ENCODE assay signal across 17 cellular contexts in the genomic region with DNA sequence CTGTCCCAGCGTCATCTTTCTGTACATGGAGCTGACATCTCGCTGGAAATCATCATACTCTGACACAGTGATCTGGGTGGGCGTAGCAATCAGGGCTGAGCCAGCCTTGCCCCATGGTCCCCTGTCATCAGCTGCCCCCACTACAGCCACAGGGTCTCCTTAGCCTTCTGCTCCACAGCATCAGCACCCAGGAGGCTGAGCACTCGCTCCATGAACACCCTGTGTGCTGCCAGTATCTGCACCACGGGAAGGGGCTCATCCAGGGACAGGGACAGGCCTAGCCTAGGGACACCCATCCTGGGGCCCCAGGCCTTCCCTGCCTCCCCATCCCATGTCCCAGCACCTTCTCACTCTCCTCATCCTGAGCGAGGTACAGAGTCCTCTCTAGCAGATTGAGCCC. TPM values are rescaled to one million over a fixed set of nuclear protein-coding genes. Genes with fewer than 3 reads are reported as not detected.
DNase-seq lines count a peak whose midpoint lies in the region; ATAC-seq and TF ChIP-seq lines count a peak whose summit lies in the region.
"Had no signal": no experiment of that assay in that cellular context is flagged by ENCODE, and none has a peak within 500 bp of the region (broad histone marks: within the 10 kb centered on the region; RNA-seq: fewer than 3 reads in every experiment).

No MANE protein-coding gene starts in this region.

- in situ Hi-C loops in KBM-7 (cut with MboI; ENCODE audit: low pct_unique_long_range_greater_than_20kb, low sequenced_read_pairs), result no loop called here

- no peaks in the 10 kb centered on the region for H3K9me3 ChIP-seq in sigmoid colon
- H3K9me3 ChIP-seq: colonic mucosa, vagina had no signal

- TF ChIP-seq POLR2A in sigmoid colon (IDR thresholded peaks at IDR 0.05), result no peak

- no peak overlapping the region for H3K27ac Mint-ChIP-seq in activated CD8-positive, alpha-beta T cell treated with anti-CD3 and anti-CD28 coated beads for 36 hours
- no peak overlapping the region for H3K27ac Mint-ChIP-seq in activated CD8-positive, alpha-beta T cell treated with anti-CD3 and anti-CD28 coated beads, Interleukin-2, amount 10 ng/mL, durations not matched to agents 7 days and 5 days
- no peak overlapping the region for H3K27ac Mint-ChIP-seq in activated naive CD8-positive, alpha-beta T cell treated with anti-CD3 and anti-CD28 coated beads for 36 hours
- H3K27ac Mint-ChIP-seq: CD4-positive, CD25-positive, alpha-beta regulatory T cell had no signal

- no peak for TF ChIP-seq CTCF in activated CD8-positive, alpha-beta T cell treated with anti-CD3 and anti-CD28 coated beads for 36 hours (IDR thresholded peaks at IDR 0.05)
- no peak for TF ChIP-seq CTCF in sigmoid colon (IDR thresholded peaks at IDR 0.05)

- H3K27me3 Mint-ChIP-seq in activated CD8-positive, alpha-beta T cell treated with anti-CD3 and anti-CD28 coated beads for 36 hours, result peaks cover 50% of the 10 kb centered on the region
- peaks cover 46% of the 10 kb centered on the region for H3K27me3 Mint-ChIP-seq in activated CD8-positive, alpha-beta T cell treated with anti-CD3 and anti-CD28 coated beads, Interleukin-2, amount 10 ng/mL, durations not matched to agents 7 days and 5 days (ENCODE audit: low read depth)
- peaks cover 70% of the 10 kb centered on the region for H3K27me3 Mint-ChIP-seq in activated naive CD8-positive, alpha-beta T cell treated with anti-CD3 and anti-CD28 coated beads for 36 hours

- no peak for TF ChIP-seq EP300 in sigmoid colon (IDR thresholded peaks at IDR 0.05)

- H3K36me3 Mint-ChIP-seq in activated CD8-positive, alpha-beta T cell treated with anti-CD3 and anti-CD28 coated beads for 36 hours (ENCODE audit: low read depth), result no peaks in the 10 kb centered on the region
- H3K36me3 Mint-ChIP-seq in activated CD8-positive, alpha-beta T cell treated with anti-CD3 and anti-CD28 coated beads, Interleukin-2, amount 10 ng/mL, durations not matched to agents 7 days and 5 days (ENCODE audit: low read depth), result peaks cover 4% of the 10 kb centered on the region
- no peaks in the 10 kb centered on the region for H3K36me3 Mint-ChIP-seq in activated naive CD8-positive, alpha-beta T cell treated with anti-CD3 and anti-CD28 coated beads for 36 hours
- H3K36me3 Mint-ChIP-seq: CD4-positive, CD25-positive, alpha-beta regulatory T cell had no signal

- peaks cover 12% of the 10 kb centered on the region for H3K4me1 Mint-ChIP-seq in activated CD8-positive, alpha-beta T cell treated with anti-CD3 and anti-CD28 coated beads for 36 hours (ENCODE audit: low read depth)
- peaks cover 15% of the 10 kb centered on the region for H3K4me1 Mint-ChIP-seq in activated CD8-positive, alpha-beta T cell treated with anti-CD3 and anti-CD28 coated beads, Interleukin-2, amount 10 ng/mL, durations not matched to agents 7 days and 5 days (ENCODE audit: low read depth)
- peaks cover 12% of the 10 kb centered on the region for H3K4me1 Mint-ChIP-seq in activated naive CD8-positive, alpha-beta T cell treated with anti-CD3 and anti-CD28 coated beads for 36 hours

- no peak for DNase-seq in activated CD8-positive, alpha-beta T cell treated with anti-CD3 and anti-CD28 coated beads for 36 hours
- no peak for DNase-seq in activated CD8-positive, alpha-beta T cell treated with anti-CD3 and anti-CD28 coated beads, Interleukin-2, amount 10 ng/mL, durations not matched to agents 7 days and 5 days
- DNase-seq in activated naive CD8-positive, alpha-beta T cell treated with anti-CD3 and anti-CD28 coated beads for 36 hours, result no peak
- peak; percentile 36 for DNase-seq in islet precursor cell
- peak; percentile 57 for DNase-seq in sigmoid colon
- no peak for DNase-seq in NCI-H2227 (lab: John Stamatoyannopoulos, UW; ENCODE audit: unreplicated experiment)
- no peak for DNase-seq in KBM-7
- DNase-seq in glomerular visceral epithelial cell (ENCODE audit: extremely low spot score), result no peak
- DNase-seq: activated naive CD4-positive, alpha-beta T cell; CD4-positive, CD25-positive, alpha-beta regulatory T cell; colonic mucosa; NCI-H1417 treated with DMSO at 0.1 percent for 48 hours had no signal

- H3K27me3 ChIP-seq in sigmoid colon, result peaks cover 20 to 74% (median 55%) of the 10 kb centered on the region in 3 donors

- 59 to 76% methylated on average over 6 of the region's 6 CpGs for WGBS in sigmoid colon, 2 donors

- H3K27ac ChIP-seq in sigmoid colon, result no peak overlapping the region
- H3K27ac ChIP-seq: colonic mucosa, neutrophil, vagina had no signal

- H3K4me3 ChIP-seq in sigmoid colon, result no peak overlapping the region

- peaks cover 3% of the 10 kb centered on the region for H3K9me3 Mint-ChIP-seq in activated CD8-positive, alpha-beta T cell treated with anti-CD3 and anti-CD28 coated beads for 36 hours
- H3K9me3 Mint-ChIP-seq in activated CD8-positive, alpha-beta T cell treated with anti-CD3 and anti-CD28 coated beads, Interleukin-2, amount 10 ng/mL, durations not matched to agents 7 days and 5 days (ENCODE audit: insufficient read depth), result peaks cover 4% of the 10 kb centered on the region
- no peaks in the 10 kb centered on the region for H3K9me3 Mint-ChIP-seq in activated naive CD8-positive, alpha-beta T cell treated with anti-CD3 and anti-CD28 coated beads for 36 hours

- POLR2A ChIA-PET in activated CD8-positive, alpha-beta T cell treated with anti-CD3 and anti-CD28 coated beads for 36 hours (lab: Charles Lee), result no interaction called here
- POLR2A ChIA-PET in activated CD8-positive, alpha-beta T cell treated with anti-CD3 and anti-CD28 coated beads, Interleukin-2, amount 10 ng/mL, durations not matched to agents 7 days and 5 days (lab: Charles Lee), result no interaction called here

- H3K4me1 ChIP-seq in sigmoid colon, result peaks cover 0 to 30% (median 22%) of the 10 kb centered on the region in 4 donors
- H3K4me1 ChIP-seq: A549 had no signal

- H3K36me3 ChIP-seq in sigmoid colon, result no peaks in the 10 kb centered on the region
- H3K36me3 ChIP-seq: colonic mucosa, neutrophil, vagina had no signal

- intact Hi-C loops in activated CD8-positive, alpha-beta T cell treated with anti-CD3 and anti-CD28 coated beads for 36 hours (cut with micrococcal nuclease), result no loop called here
- intact Hi-C loops in sigmoid colon (cut with DNase I), result no loop called here

- ATAC-seq in activated CD8-positive, alpha-beta T cell treated with anti-CD3 and anti-CD28 coated beads for 36 hours, result no peak
- ATAC-seq in activated CD8-positive, alpha-beta T cell treated with anti-CD3 and anti-CD28 coated beads, Interleukin-2, amount 10 ng/mL, durations not matched to agents 7 days and 5 days, result no peak

- H3K4me3 Mint-ChIP-seq in activated CD8-positive, alpha-beta T cell treated with anti-CD3 and anti-CD28 coated beads for 36 hours, result peak overlapping the region; percentile 4
- H3K4me3 Mint-ChIP-seq in activated CD8-positive, alpha-beta T cell treated with anti-CD3 and anti-CD28 coated beads, Interleukin-2, amount 10 ng/mL, durations not matched to agents 7 days and 5 days, result no peak overlapping the region
- H3K4me3 Mint-ChIP-seq in activated naive CD8-positive, alpha-beta T cell treated with anti-CD3 and anti-CD28 coated beads for 36 hours, result peak overlapping the region; percentile 29

- CTCF ChIA-PET in activated CD8-positive, alpha-beta T cell treated with anti-CD3 and anti-CD28 coated beads for 36 hours (lab: Charles Lee), result interaction anchor here (0.9 kb wide), 1 partner anchor 9 kb away, joined by 3 read pairs; no protein-coding TSS in a partner anchor
- CTCF ChIA-PET in activated CD8-positive, alpha-beta T cell treated with anti-CD3 and anti-CD28 coated beads, Interleukin-2, amount 10 ng/mL, durations not matched to agents 7 days and 5 days (lab: Charles Lee), result interaction anchor here (1.1 kb wide), 1 partner anchor 9 kb away, joined by 3 read pairs; no protein-coding TSS in a partner anchor

RNA-seq across cellular contexts. Expression of a gene that starts 11.4 kb away (rescaled TPM):
- not detected for total RNA-seq in activated CD8-positive, alpha-beta T cell treated with anti-CD3 and anti-CD28 coated beads for 36 hours
- not detected for total RNA-seq in activated CD8-positive, alpha-beta T cell treated with anti-CD3 and anti-CD28 coated beads, Interleukin-2, amount 10 ng/mL, durations not matched to agents 7 days and 5 days
- not detected for total RNA-seq in activated naive CD8-positive, alpha-beta T cell treated with anti-CD3 and anti-CD28 coated beads for 36 hours
- not detected for total RNA-seq in sigmoid colon
- under 1 TPM in 1 of 3 donors, not detected in 2; 0.10 TPM for polyA plus RNA-seq in sigmoid colon
- total RNA-seq: CD4-positive, CD25-positive, alpha-beta regulatory T cell; fibroblast of villous mesenchyme; T-helper 2 cell treated with Interferon-gamma antibody and Interleukin-4, amounts not matched to agents 100 ng/mL and 5 ng/mL, for 36 hours; vagina had no signal
- polyA plus RNA-seq: CD4-positive, CD25-positive, alpha-beta regulatory T cell had no signal

RNA-seq across cellular contexts. Expression of a gene that starts 37.9 kb away (rescaled TPM):
- not detected for total RNA-seq in activated CD8-positive, alpha-beta T cell treated with anti-CD3 and anti-CD28 coated beads for 36 hours
- not detected for total RNA-seq in activated CD8-positive, alpha-beta T cell treated with anti-CD3 and anti-CD28 coated beads, Interleukin-2, amount 10 ng/mL, durations not matched to agents 7 days and 5 days
- not detected for total RNA-seq in activated naive CD8-positive, alpha-beta T cell treated with anti-CD3 and anti-CD28 coated beads for 36 hours
- total RNA-seq in sigmoid colon, result not detected
- polyA plus RNA-seq in sigmoid colon, result 10 to 100 TPM in 1 of 3 donors, 1 to 10 TPM in 2; 5.3 to 10.2 (median 7.2) TPM
- total RNA-seq: CD4-positive, CD25-positive, alpha-beta regulatory T cell; fibroblast of villous mesenchyme; T-helper 2 cell treated with Interferon-gamma antibody and Interleukin-4, amounts not matched to agents 100 ng/mL and 5 ng/mL, for 36 hours; vagina had no signal
- polyA plus RNA-seq: CD4-positive, CD25-positive, alpha-beta regulatory T cell had no signal

RNA-seq across cellular contexts. Expression of a gene that starts 39.5 kb away (rescaled TPM):
- not detected for total RNA-seq in activated CD8-positive, alpha-beta T cell treated with anti-CD3 and anti-CD28 coated beads for 36 hours
- total RNA-seq in activated CD8-positive, alpha-beta T cell treated with anti-CD3 and anti-CD28 coated beads, Interleukin-2, amount 10 ng/mL, durations not matched to agents 7 days and 5 days, result not detected
- not detected for total RNA-seq in activated naive CD8-positive, alpha-beta T cell treated with anti-CD3 and anti-CD28 coated beads for 36 hours
- total RNA-seq in sigmoid colon, result not detected
- under 1 TPM in 1 of 3 donors, not detected in 2; 0.03 TPM for polyA plus RNA-seq in sigmoid colon
- total RNA-seq: CD4-positive, CD25-positive, alpha-beta regulatory T cell; fibroblast of villous mesenchyme; T-helper 2 cell treated with Interferon-gamma antibody and Interleukin-4, amounts not matched to agents 100 ng/mL and 5 ng/mL, for 36 hours; vagina had no signal
- polyA plus RNA-seq: CD4-positive, CD25-positive, alpha-beta regulatory T cell had no signal

Comparison
In these comparisons a context has a peak if more than half of its experiments do, and no peak if none do; other contexts are left out.
1. DNase-seq: peak in islet precursor cell (single experiment) and sigmoid colon (single experiment); none in activated CD8-positive, alpha-beta T cell treated with anti-CD3 and anti-CD28 coated beads for 36 hours (single experiment), activated CD8-positive, alpha-beta T cell treated with anti-CD3 and anti-CD28 coated beads, Interleukin-2, amount 10 ng/mL, durations not matched to agents 7 days and 5 days (single experiment), activated naive CD8-positive, alpha-beta T cell treated with anti-CD3 and anti-CD28 coated beads for 36 hours (single experiment), NCI-H2227 (single experiment), KBM-7 (single experiment) and glomerular visceral epithelial cell (single experiment).